ENCODE assay signal across 2 cellular contexts in genomic region chr5:142466195-142466951, GRCh38.
TF ChIP-seq lines count a peak whose summit lies in the region.

No MANE protein-coding gene starts in this region.

TF ChIP-seq in IMR-90, 13 proteins besides CTCF, POLR2A, EP300 and RAD21 (continued from another document):
- no peak for TF ChIP-seq RCOR1 (IDR thresholded peaks at IDR 0.05; ENCODE audit: insufficient replicate concordance, low read length)

TF ChIP-seq in K562, 482 proteins besides CTCF, POLR2A, EP300 and RAD21 (continued from another document and continues in another):
- no peak for TF ChIP-seq MBD1 (CRISPR knock-in tag; IDR thresholded peaks at IDR 0.05)
- TF ChIP-seq CCNT2 (IDR thresholded peaks at IDR 0.05; ENCODE audit: borderline replicate concordance, extremely low read depth, insufficient read length, low read depth, low read length) = no peak
- no peak for TF ChIP-seq MBD2 (IDR thresholded peaks at IDR 0.05; ENCODE audit: borderline replicate concordance, low read depth)
- TF ChIP-seq PTBP1 (IDR thresholded peaks at IDR 0.05; ENCODE audit: low read depth, low read length) = no peak
- TF ChIP-seq SIN3A (IDR thresholded peaks at IDR 0.05; ENCODE audit: borderline replicate concordance in 2 of 2, control insufficient read depth in 1 of 2, low read depth in 2 of 2, low read length in 2 of 2) = no peak
- TF ChIP-seq IRF9 (tag; IDR thresholded peaks at IDR 0.05) = no peak
- TF ChIP-seq ZNF780A (CRISPR knock-in tag; IDR thresholded peaks at IDR 0.05) = no peak
- peak; percentile 41; the same call in 1 of the 2 replicates for TF ChIP-seq PYGO2 (tag; IDR thresholded peaks at IDR 0.05)
- TF ChIP-seq HIVEP1 (CRISPR knock-in tag; IDR thresholded peaks at IDR 0.05) = no peak
- no peak for TF ChIP-seq POLR3A (IDR thresholded peaks at IDR 0.05; ENCODE audit: borderline replicate concordance, extremely low read depth, insufficient read depth, insufficient read length)
- no peak for TF ChIP-seq ADNP (tag; IDR thresholded peaks at IDR 0.05)
- TF ChIP-seq ETV5 (CRISPR knock-in tag; IDR thresholded peaks at IDR 0.05; ENCODE audit: low read depth) = no peak
- TF ChIP-seq RHOXF2B (CRISPR knock-in tag; conservative IDR thresholded peaks at IDR 0.05) = no peak
- no peak for TF ChIP-seq ESRRA (IDR thresholded peaks at IDR 0.05; ENCODE audit: borderline replicate concordance, low read depth)
- no peak for TF ChIP-seq PCBP1 (IDR thresholded peaks at IDR 0.05; ENCODE audit: low read depth, low read length, poor library complexity, severe bottlenecking)
- TF ChIP-seq, protein P1, sequence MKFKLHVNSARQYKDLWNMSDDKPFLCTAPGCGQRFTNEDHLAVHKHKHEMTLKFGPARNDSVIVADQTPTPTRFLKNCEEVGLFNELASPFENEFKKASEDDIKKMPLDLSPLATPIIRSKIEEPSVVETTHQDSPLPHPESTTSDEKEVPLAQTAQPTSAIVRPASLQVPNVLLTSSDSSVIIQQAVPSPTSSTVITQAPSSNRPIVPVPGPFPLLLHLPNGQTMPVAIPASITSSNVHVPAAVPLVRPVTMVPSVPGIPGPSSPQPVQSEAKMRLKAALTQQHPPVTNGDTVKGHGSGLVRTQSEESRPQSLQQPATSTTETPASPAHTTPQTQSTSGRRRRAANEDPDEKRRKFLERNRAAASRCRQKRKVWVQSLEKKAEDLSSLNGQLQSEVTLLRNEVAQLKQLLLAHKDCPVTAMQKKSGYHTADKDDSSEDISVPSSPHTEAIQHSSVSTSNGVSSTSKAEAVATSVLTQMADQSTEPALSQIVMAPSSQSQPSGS (CRISPR knock-in tag; IDR thresholded peaks at IDR 0.05) = no peak
- no peak for TF ChIP-seq ZNF146 (CRISPR knock-in tag; IDR thresholded peaks at IDR 0.05; ENCODE audit: unreplicated experiment)
- no peak for TF ChIP-seq ZNF778 (CRISPR knock-in tag; IDR thresholded peaks at IDR 0.05)
- 0 out of 2 replicates have a peak, but pooled peaks have one; percentile 18 for TF ChIP-seq L3MBTL2 (IDR thresholded peaks at IDR 0.05)
- no peak for TF ChIP-seq TAL1 (IDR thresholded peaks at IDR 0.05)
- TF ChIP-seq, protein P2, sequence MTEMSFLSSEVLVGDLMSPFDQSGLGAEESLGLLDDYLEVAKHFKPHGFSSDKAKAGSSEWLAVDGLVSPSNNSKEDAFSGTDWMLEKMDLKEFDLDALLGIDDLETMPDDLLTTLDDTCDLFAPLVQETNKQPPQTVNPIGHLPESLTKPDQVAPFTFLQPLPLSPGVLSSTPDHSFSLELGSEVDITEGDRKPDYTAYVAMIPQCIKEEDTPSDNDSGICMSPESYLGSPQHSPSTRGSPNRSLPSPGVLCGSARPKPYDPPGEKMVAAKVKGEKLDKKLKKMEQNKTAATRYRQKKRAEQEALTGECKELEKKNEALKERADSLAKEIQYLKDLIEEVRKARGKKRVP (CRISPR knock-in tag; IDR thresholded peaks at IDR 0.05) = no peak
- TF ChIP-seq TGIF2 (CRISPR knock-in tag; IDR thresholded peaks at IDR 0.05) = no peak
- no peak for TF ChIP-seq RNF219 (CRISPR knock-in tag; IDR thresholded peaks at IDR 0.05)
- no peak for TF ChIP-seq STAT5A (IDR thresholded peaks at IDR 0.05; ENCODE audit: borderline replicate concordance, low read length)
- TF ChIP-seq SMARCE1 (IDR thresholded peaks at IDR 0.05) = no peak
- no peak for TF ChIP-seq ZC3H11A (IDR thresholded peaks at IDR 0.05; ENCODE audit: low read depth, low read length)
- TF ChIP-seq CCAR2 (IDR thresholded peaks at IDR 0.05; ENCODE audit: low read depth, low read length) = no peak
- TF ChIP-seq TSHZ1 (CRISPR knock-in tag; IDR thresholded peaks at IDR 0.05) = no peak
- TF ChIP-seq ZNF354B (CRISPR knock-in tag; IDR thresholded peaks at IDR 0.05) = no peak
- peak; percentile 62; the same call in 1 of the 2 replicates for TF ChIP-seq DMBX1 (CRISPR knock-in tag; IDR thresholded peaks at IDR 0.05; ENCODE audit: borderline replicate concordance)
- TF ChIP-seq, protein P3, sequence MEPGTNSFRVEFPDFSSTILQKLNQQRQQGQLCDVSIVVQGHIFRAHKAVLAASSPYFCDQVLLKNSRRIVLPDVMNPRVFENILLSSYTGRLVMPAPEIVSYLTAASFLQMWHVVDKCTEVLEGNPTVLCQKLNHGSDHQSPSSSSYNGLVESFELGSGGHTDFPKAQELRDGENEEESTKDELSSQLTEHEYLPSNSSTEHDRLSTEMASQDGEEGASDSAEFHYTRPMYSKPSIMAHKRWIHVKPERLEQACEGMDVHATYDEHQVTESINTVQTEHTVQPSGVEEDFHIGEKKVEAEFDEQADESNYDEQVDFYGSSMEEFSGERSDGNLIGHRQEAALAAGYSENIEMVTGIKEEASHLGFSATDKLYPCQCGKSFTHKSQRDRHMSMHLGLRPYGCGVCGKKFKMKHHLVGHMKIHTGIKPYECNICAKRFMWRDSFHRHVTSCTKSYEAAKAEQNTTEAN (CRISPR knock-in tag; IDR thresholded peaks at IDR 0.05) = no peak
- no peak for TF ChIP-seq ZNF75A (CRISPR knock-in tag; IDR thresholded peaks at IDR 0.05)
- TF ChIP-seq, protein P4, sequence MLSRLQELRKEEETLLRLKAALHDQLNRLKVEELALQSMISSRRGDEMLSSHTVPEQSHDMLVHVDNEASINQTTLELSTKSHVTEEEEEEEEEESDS (CRISPR knock-in tag; IDR thresholded peaks at IDR 0.05) = no peak
- TF ChIP-seq GABPA (tag; conservative IDR thresholded peaks at IDR 0.05; ENCODE audit: low read depth) = peak; percentile 70
- TF ChIP-seq KHSRP (IDR thresholded peaks at IDR 0.05) = no peak
- no peak for TF ChIP-seq ZNF197 (CRISPR knock-in tag; IDR thresholded peaks at IDR 0.05; ENCODE audit: low read depth)
- TF ChIP-seq HNRNPUL1 (IDR thresholded peaks at IDR 0.05; ENCODE audit: low read length) = no peak
- peak; percentile 97 for TF ChIP-seq ZNF589 (CRISPR knock-in tag; IDR thresholded peaks at IDR 0.05; ENCODE audit: low read depth)
- no peak for TF ChIP-seq ZNF311 (CRISPR knock-in tag; IDR thresholded peaks at IDR 0.05)
- TF ChIP-seq MED1 (CRISPR knock-in tag; IDR thresholded peaks at IDR 0.05; ENCODE audit: borderline replicate concordance) = no peak
- no peak for TF ChIP-seq BCOR (IDR thresholded peaks at IDR 0.05)
- TF ChIP-seq, protein P5, sequence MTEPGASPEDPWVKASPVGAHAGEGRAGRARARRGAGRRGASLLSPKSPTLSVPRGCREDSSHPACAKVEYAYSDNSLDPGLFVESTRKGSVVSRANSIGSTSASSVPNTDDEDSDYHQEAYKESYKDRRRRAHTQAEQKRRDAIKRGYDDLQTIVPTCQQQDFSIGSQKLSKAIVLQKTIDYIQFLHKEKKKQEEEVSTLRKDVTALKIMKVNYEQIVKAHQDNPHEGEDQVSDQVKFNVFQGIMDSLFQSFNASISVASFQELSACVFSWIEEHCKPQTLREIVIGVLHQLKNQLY (CRISPR knock-in tag; conservative IDR thresholded peaks at IDR 0.05) = no peak
- no peak for TF ChIP-seq NR2C2 (CRISPR knock-in tag; IDR thresholded peaks at IDR 0.05)
- peak; percentile 71; the same call in 1 of the 2 replicates for TF ChIP-seq NR2C2 (tag; IDR thresholded peaks at IDR 0.05)
- TF ChIP-seq XRCC5 (IDR thresholded peaks at IDR 0.05; ENCODE audit: low read depth, low read length) = no peak
- TF ChIP-seq NR3C1 (CRISPR knock-in tag; IDR thresholded peaks at IDR 0.05) = no peak
- TF ChIP-seq HNRNPLL (IDR thresholded peaks at IDR 0.05; ENCODE audit: low read depth, low read length, poor library complexity, severe bottlenecking) = no peak
- TF ChIP-seq DNMT1 (IDR thresholded peaks at IDR 0.05) = no peak
- TF ChIP-seq ZNF644 (tag; IDR thresholded peaks at IDR 0.05; ENCODE audit: low read depth) = peak; percentile 55; the same call in 1 of the 2 replicates
- no peak for TF ChIP-seq ELF4 (CRISPR knock-in tag; IDR thresholded peaks at IDR 0.05)
- no peak for TF ChIP-seq NUFIP1 (IDR thresholded peaks at IDR 0.05; ENCODE audit: partially characterized antibody)
- TF ChIP-seq, protein P6, sequence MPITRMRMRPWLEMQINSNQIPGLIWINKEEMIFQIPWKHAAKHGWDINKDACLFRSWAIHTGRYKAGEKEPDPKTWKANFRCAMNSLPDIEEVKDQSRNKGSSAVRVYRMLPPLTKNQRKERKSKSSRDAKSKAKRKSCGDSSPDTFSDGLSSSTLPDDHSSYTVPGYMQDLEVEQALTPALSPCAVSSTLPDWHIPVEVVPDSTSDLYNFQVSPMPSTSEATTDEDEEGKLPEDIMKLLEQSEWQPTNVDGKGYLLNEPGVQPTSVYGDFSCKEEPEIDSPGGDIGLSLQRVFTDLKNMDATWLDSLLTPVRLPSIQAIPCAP (CRISPR knock-in tag; IDR thresholded peaks at IDR 0.05; ENCODE audit: borderline replicate concordance) = no peak
- TF ChIP-seq GTF2A2 (tag; IDR thresholded peaks at IDR 0.05) = peak; percentile 57; the same call in 1 of the 2 replicates
- TF ChIP-seq ZNF830 (CRISPR knock-in tag; IDR thresholded peaks at IDR 0.05) = no peak
- no peak for TF ChIP-seq ZNF655 (CRISPR knock-in tag; IDR thresholded peaks at IDR 0.05)
- no peak for TF ChIP-seq HOXB6 (CRISPR knock-in tag; IDR thresholded peaks at IDR 0.05; ENCODE audit: borderline replicate concordance)
